Comparison of ENCODE assay signal across 11 cellular contexts in the genomic region with DNA sequence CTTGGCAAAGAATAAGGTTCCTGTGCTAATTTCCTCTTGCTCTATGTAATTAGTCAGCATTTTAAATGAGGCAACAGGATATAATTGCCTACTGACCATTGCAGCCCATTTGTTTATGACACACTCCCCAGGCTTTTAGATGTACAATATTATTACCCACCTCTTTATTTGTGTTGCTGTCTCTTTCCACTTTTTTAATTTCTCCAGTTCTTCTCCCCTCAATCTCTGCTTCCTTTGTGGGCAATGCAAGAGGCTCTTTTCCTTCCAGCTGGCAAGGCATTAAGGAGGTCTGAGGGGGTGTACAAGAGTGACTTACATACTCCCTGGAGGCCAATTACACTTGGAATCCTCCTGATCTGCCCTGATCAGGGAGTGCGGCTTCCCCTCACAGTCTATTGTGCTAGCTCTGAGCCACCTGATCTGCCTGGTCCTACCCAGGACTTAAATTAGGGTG.
DNase-seq lines count a peak whose midpoint lies in the region; ATAC-seq and TF ChIP-seq lines count a peak whose summit lies in the region.
"Had no signal": no experiment of that assay in that cellular context is flagged by ENCODE, and none has a peak within 500 bp of the region (broad histone marks: within the 10 kb centered on the region; RNA-seq: fewer than 3 reads in every experiment).

No MANE protein-coding gene starts in this region.

- peak overlapping the region; percentile 75 for H3K4me2 ChIP-seq in PC-3 (ENCODE audit: low read length)

- BruUV-seq in PC-3 (replicated peaks; lab: Mats Ljungman, UMichigan): no TSS peak

- POLR2A ChIA-PET in PC-3 (lab: Charles Lee; ENCODE audit: unreplicated experiment): no interaction called here

- H3K36me3 ChIP-seq in PC-3 (ENCODE audit: low read depth, low read length) (no peaks in the 10 kb centered on the region), esophagus squamous epithelium (no peaks in the 10 kb centered on the region), prostate gland (no peaks in the 10 kb centered on the region), WERI-Rb-1 (no peaks in the 10 kb centered on the region)

- ATAC-seq in PC-3: peak; percentile 73
- ATAC-seq in HG02678 (IDR thresholded peaks at IDR 0.05; ENCODE audit: unreplicated experiment): no peak

- DNase-seq in ELR (ENCODE audit: low read depth) (peak; percentile 67), PC-3 (peak; percentile 51), esophagus squamous epithelium (lab: John Stamatoyannopoulos, UW) (no peak), prostate gland (ENCODE audit: low spot score) (no peak), HuH-7.5 (ENCODE audit: low spot score) (no peak), NOMO-1 treated with dmso at 0.1 percent for 144 hours (lab: John Stamatoyannopoulos, UW; ENCODE audit: unreplicated experiment) (no peak), WERI-Rb-1 (no peak)
- DNase-seq: activated CD4-positive, alpha-beta T cell treated with anti-CD3 and anti-CD28 coated beads for 1 hour; central memory CD4-positive, alpha-beta T cell; NK-92 treated with Interleukin-12 subunit alpha and Interleukin-12 subunit beta, amount 100 ng/mL, for 24 hours had no signal

- H3F3A ChIP-seq in PC-3 (ENCODE audit: low read length, unreplicated experiment): peaks cover 25% of the 10 kb centered on the region

- H3K79me2 ChIP-seq in PC-3 (ENCODE audit: low read length): no peaks in the 10 kb centered on the region

- no peaks in the 10 kb centered on the region for H3K27me3 ChIP-seq in PC-3 (ENCODE audit: low read length)
- H3K27me3 ChIP-seq in esophagus squamous epithelium: no peaks in the 10 kb centered on the region
- H3K27me3 ChIP-seq in prostate gland (replicated peaks; ENCODE audit: insufficient read depth): no peaks in the 10 kb centered on the region
- no peaks in the 10 kb centered on the region for H3K27me3 ChIP-seq in WERI-Rb-1 (ENCODE audit: insufficient read depth, low read depth, severe bottlenecking)

- H4K20me1 ChIP-seq in PC-3 (ENCODE audit: low read length): no peaks in the 10 kb centered on the region

- H3K27ac ChIP-seq in PC-3 (ENCODE audit: low read length) (peak overlapping the region; percentile 93), esophagus squamous epithelium (peak overlapping the region in 3 of 4 donors; percentile 41 to 52 (median 46)), prostate gland (peak overlapping the region; percentile 10 to 30), WERI-Rb-1 (no peak overlapping the region)

- TF ChIP-seq CTCF in PC-3 (conservative IDR thresholded peaks at IDR 0.05; ENCODE audit: low read depth, low read length) (no peak), esophagus squamous epithelium (IDR thresholded peaks at IDR 0.05) (no peak), prostate gland (IDR thresholded peaks at IDR 0.05) (no peak), WERI-Rb-1 (IDR thresholded peaks at IDR 0.05; ENCODE audit: low read depth, low read length) (no peak)

- H3K4me3 ChIP-seq in PC-3 (ENCODE audit: low read length): peak overlapping the region; percentile 48
- H3K4me3 ChIP-seq in esophagus squamous epithelium: no peak overlapping the region
- no peak overlapping the region for H3K4me3 ChIP-seq in prostate gland
- H3K4me3 ChIP-seq in WERI-Rb-1 (ENCODE audit: low read depth, low read length): no peak overlapping the region

- H3K9me3 ChIP-seq in PC-3 (ENCODE audit: low read length) (no peaks in the 10 kb centered on the region), esophagus squamous epithelium (no peaks in the 10 kb centered on the region), prostate gland (no peaks in the 10 kb centered on the region), WERI-Rb-1 (ENCODE audit: severe bottlenecking) (no peaks in the 10 kb centered on the region)

- WGBS in esophagus squamous epithelium, 2 donors: 57 to 71% methylated on average over 1 of the region's 1 CpG
- 88% methylated on average over 1 of the region's 1 CpG for WGBS in prostate gland

- peaks cover 56% of the 10 kb centered on the region for H3K4me1 ChIP-seq in PC-3 (ENCODE audit: insufficient read depth, low read length)
- peaks cover 0 to 35% (median 3%) of the 10 kb centered on the region in 3 donors for H3K4me1 ChIP-seq in esophagus squamous epithelium
- no peaks in the 10 kb centered on the region for H3K4me1 ChIP-seq in prostate gland (replicated peaks)

- intact Hi-C loops in PC-3 (cut with micrococcal nuclease): loop anchor here (2.0 to 5.0 kb wide), 3 partner anchors 70 to 199 kb away; no protein-coding TSS in a partner anchor
- intact Hi-C loops in esophagus squamous epithelium (cut with DNase I): no loop called here
- intact Hi-C loops in prostate gland (cut with DNase I): no loop called here

- CTCF ChIA-PET in PC-3 (lab: Charles Lee): interaction anchor here (0.6 kb wide), 1 partner anchor 1024 kb away, joined by 3 read pairs; no protein-coding TSS in a partner anchor

- no peak for TF ChIP-seq POLR2A in esophagus squamous epithelium (IDR thresholded peaks at IDR 0.05)
- no peak for TF ChIP-seq POLR2A in prostate gland (IDR thresholded peaks at IDR 0.05)

- H3K9me2 ChIP-seq in PC-3 (replicated peaks; ENCODE audit: low read length): no peaks in the 10 kb centered on the region

- peak overlapping the region; percentile 66 for H3K9ac ChIP-seq in PC-3 (ENCODE audit: low read length)

- H2AFZ ChIP-seq in PC-3 (ENCODE audit: low read length): peak overlapping the region; percentile 45

Comparison
In these comparisons a context has a peak if more than half of its experiments do, and no peak if none do; other contexts are left out.
1. DNase-seq: peak in ELR (single experiment) and PC-3 (single experiment); none in esophagus squamous epithelium (single experiment), prostate gland (single experiment), HuH-7.5 (single experiment), NOMO-1 treated with dmso at 0.1 percent for 144 hours (single experiment) and WERI-Rb-1 (single experiment).